ENCODE assay signal across 10 cellular contexts in genomic region chr20:31516166-31516565, GRCh38. TPM values are rescaled to one million over a fixed set of nuclear protein-coding genes. Genes with fewer than 3 reads are reported as not detected.
DNase-seq lines count a peak whose midpoint lies in the region; TF ChIP-seq lines count a peak whose summit lies in the region.
"Had no signal": no experiment of that assay in that cellular context is flagged by ENCODE, and none has a peak within 500 bp of the region (broad histone marks: within the 10 kb centered on the region; RNA-seq: fewer than 3 reads in every experiment).

No MANE protein-coding gene starts in this region.

- H3K4me3 ChIP-seq in HFF-Myc (replicated peaks; ENCODE audit: low read depth, low read length) (peak overlapping the region; percentile 99), astrocyte of the spinal cord (ENCODE audit: low read depth, low read length) (peak overlapping the region; percentile 3), suprapubic skin (peak overlapping the region; percentile 97)

- no peak for TF ChIP-seq POLR2A in suprapubic skin (IDR thresholded peaks at IDR 0.05)

- H3K9me3 ChIP-seq in suprapubic skin, result no peaks in the 10 kb centered on the region

- in situ Hi-C loops in astrocyte of the spinal cord (cut with HindIII; ENCODE audit: low sequenced_read_pairs), result no loop called here

- TF ChIP-seq EP300 in suprapubic skin (IDR thresholded peaks at IDR 0.05), result no peak

- no peak overlapping the region for H3K27ac ChIP-seq in suprapubic skin

- TF ChIP-seq CTCF in HFF-Myc (IDR thresholded peaks at IDR 0.05; ENCODE audit: low read depth, low read length, missing control alignments) (no peak), astrocyte of the spinal cord (IDR thresholded peaks at IDR 0.05; ENCODE audit: low read depth, low read length) (no peak), suprapubic skin (IDR thresholded peaks at IDR 0.05) (no peak)

- WGBS in suprapubic skin, result 92% methylated on average over 4 of the region's 4 CpGs

- no peaks in the 10 kb centered on the region for H3K36me3 ChIP-seq in suprapubic skin

- peaks cover 37% of the 10 kb centered on the region for H3K4me1 ChIP-seq in suprapubic skin

- DNase-seq in HFF-Myc (ENCODE audit: extremely low read depth, low read depth) (no peak), astrocyte of the spinal cord (ENCODE audit: low read depth, low spot score) (no peak), kidney glomerular epithelial cell (lab: John Stamatoyannopoulos, UW) (peak; percentile 84), suprapubic skin (ENCODE audit: low spot score in 2 of 2) (no peak), EL (no peak), T-helper 1 cell (no peak), NCI-H524 (lab: John Stamatoyannopoulos, UW) (no peak)
- DNase-seq: NCI-H2107 had no signal

- no peaks in the 10 kb centered on the region for H3K27me3 ChIP-seq in suprapubic skin

RNA-seq across cellular contexts. Expression of gene HM13, which starts 1.9 kb away (rescaled TPM):
- total RNA-seq in suprapubic skin, result 10 to 100 TPM; 44.3 to 59.7 (median 54.4) TPM

RNA-seq across cellular contexts. Expression of gene REM1, which starts 41.1 kb away (rescaled TPM):
- total RNA-seq in suprapubic skin, result 1 to 10 TPM in 1 of 4 donors, under 1 TPM in 2, not detected in 1; 0.57 to 2.3 (median 0.64) TPM
- total RNA-seq: activated CD8-positive, alpha-beta T cell treated with anti-CD3 and anti-CD28 coated beads for 36 hours had no signal

RNA-seq across cellular contexts. Expression of gene DEFB124, which starts 41.2 kb away (rescaled TPM):
- total RNA-seq in suprapubic skin, result not detected
- total RNA-seq: activated CD8-positive, alpha-beta T cell treated with anti-CD3 and anti-CD28 coated beads for 36 hours; mononuclear cell had no signal

Comparison
In these comparisons a context has a peak if more than half of its experiments do, and no peak if none do; other contexts are left out.
1. H3K4me3 ChIP-seq: peak in every context shown above with its lines; median percentile 99 in HFF-Myc; 97 in suprapubic skin; 3 in astrocyte of the spinal cord.